8 cellular contexts compared by ENCODE assay signal in genomic region chr1:26541816-26542711, GRCh38. TPM values are rescaled to one million over a fixed set of nuclear protein-coding genes. Genes with fewer than 3 reads are reported as not detected.
DNase-seq lines count a peak whose midpoint lies in the region; FAIRE-seq and TF ChIP-seq lines count a peak whose summit lies in the region.

No MANE protein-coding gene starts in this region.

- peak overlapping the region; percentile 26 to 39 for H3K4me3 ChIP-seq in muscle layer of duodenum (ENCODE audit: low read depth in 1 of 2, low read length in 2 of 2)

- no peaks in the 10 kb centered on the region for H3K27me3 ChIP-seq in muscle layer of duodenum (ENCODE audit: low read depth, low read length)

- CTCF ChIA-PET in HEK293T (lab: Yijun Ruan, JAX): interaction anchor here (0.5 to 1.2 kb wide), 3 partner anchors 10 to 42 kb away, joined by 3 to 4 read pairs (median 3); no protein-coding TSS in a partner anchor

- peaks cover 10% of the 10 kb centered on the region for H3K27me3 Mint-ChIP-seq in endothelial cell (ENCODE audit: unreplicated experiment)

- TF ChIP-seq CTCF in endothelial cell (IDR thresholded peaks at IDR 0.05; ENCODE audit: unreplicated experiment): peak; percentile 50

- peak; percentile 92 for DNase-seq in GM12892 (ENCODE audit: insufficient read length)
- peak; percentile 59 for DNase-seq in HEK293T (ENCODE audit: extremely low spot score)
- DNase-seq in NCI-H1092 (lab: John Stamatoyannopoulos, UW): peak; percentile 20
- peak; percentile 18 to 52 for DNase-seq in activated CD8-positive, alpha-beta memory T cell treated with anti-CD3 and anti-CD28 coated beads for 1 hour (ENCODE audit: extremely low read depth in 1 of 2, low read depth in 1 of 2)
- peak; percentile 76 for DNase-seq in endothelial cell (ENCODE audit: low spot score)
- DNase-seq in stimulated activated naive CD4-positive, alpha-beta T cell treated with Interleukin-2 at 50 U/mL for 16 hours (lab: John Stamatoyannopoulos, UW): peak; percentile 82
- no peak for DNase-seq in NCI-H1694 (lab: John Stamatoyannopoulos, UW)

- H3K9me3 ChIP-seq in muscle layer of duodenum (ENCODE audit: control insufficient read depth in 1 of 2, low read length in 2 of 2): no peaks in the 10 kb centered on the region

- H3K36me3 Mint-ChIP-seq in endothelial cell (ENCODE audit: low read depth, unreplicated experiment): peaks cover 8% of the 10 kb centered on the region

- H3K9me3 Mint-ChIP-seq in endothelial cell (ENCODE audit: unreplicated experiment): no peaks in the 10 kb centered on the region

- POLR2A ChIA-PET in HEK293T (lab: Yijun Ruan, JAX): interaction anchor here (3.2 kb wide), 1 partner anchor 41 kb away, joined by 14 read pairs; no protein-coding TSS in a partner anchor

- H3K4me3 Mint-ChIP-seq in endothelial cell (ENCODE audit: unreplicated experiment): no peak overlapping the region

- H3K36me3 ChIP-seq in muscle layer of duodenum (ENCODE audit: control insufficient read depth in 1 of 2, insufficient read depth in 2 of 2, low read length in 2 of 2): no peaks in the 10 kb centered on the region

- peak overlapping the region; percentile 72 for H3K27ac Mint-ChIP-seq in endothelial cell (ENCODE audit: unreplicated experiment)

- peak overlapping the region; percentile 87 for H3K27ac ChIP-seq in muscle layer of duodenum (ENCODE audit: low read length)

- FAIRE-seq in GM12892 (lab: Jason Lieb, UNC): peak; percentile 99

- peaks cover 48% of the 10 kb centered on the region for H3K4me1 Mint-ChIP-seq in endothelial cell (ENCODE audit: unreplicated experiment)

- H3K4me1 ChIP-seq in muscle layer of duodenum (ENCODE audit: control insufficient read depth in 1 of 2, insufficient read depth in 2 of 2, low read length in 2 of 2): peaks cover 0 to 4% of the 10 kb centered on the region in 2 donors

- TF ChIP-seq POLR2A in GM12892 (IDR thresholded peaks at IDR 0.05; ENCODE audit: low read depth, low read length): peak; percentile 75; the same call in 1 of the 2 replicates

TF ChIP-seq in HEK293T, 16 proteins besides CTCF, POLR2A, EP300 and RAD21:
- no peak for TF ChIP-seq BHLHE40 (IDR thresholded peaks at IDR 0.05; ENCODE audit: borderline replicate concordance)
- no peak for TF ChIP-seq FOXA1 (IDR thresholded peaks at IDR 0.05)

RNA-seq across cellular contexts. Expression of gene RPS6KA1, which starts 12.5 kb away (rescaled TPM):
- 56.6 TPM for polyA plus RNA-seq in GM12892 (2012; ENCODE audit: missing spikeins)
- total RNA-seq in endothelial cell (ENCODE audit: unreplicated experiment): 25.3 TPM
